In the genomic region with DNA sequence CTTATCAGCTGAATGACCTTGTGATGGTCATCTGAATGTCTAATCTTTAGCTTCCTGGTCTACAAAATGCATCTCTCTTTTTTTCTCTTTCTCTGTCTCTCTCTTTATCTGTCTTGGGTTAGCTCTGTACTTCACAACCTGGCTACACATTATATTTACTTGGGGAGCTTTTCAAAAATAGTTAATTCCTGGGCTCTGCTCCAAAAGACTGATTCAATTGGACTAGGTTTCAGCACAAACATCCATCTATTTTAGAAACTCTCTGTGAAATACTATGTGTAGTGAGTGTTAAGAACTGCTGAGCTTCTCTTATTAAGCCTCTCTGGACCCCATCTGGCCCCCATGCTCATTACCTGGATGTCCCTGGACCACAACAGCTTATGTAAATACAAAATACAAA, we compare ENCODE assay signal across 1 cellular context.
TF ChIP-seq lines count a peak whose summit lies in the region.

No MANE protein-coding gene starts in this region.

TF ChIP-seq in A549, 52 proteins besides CTCF, POLR2A, EP300 and RAD21 (continued from another document):
- TF ChIP-seq, protein P1, sequence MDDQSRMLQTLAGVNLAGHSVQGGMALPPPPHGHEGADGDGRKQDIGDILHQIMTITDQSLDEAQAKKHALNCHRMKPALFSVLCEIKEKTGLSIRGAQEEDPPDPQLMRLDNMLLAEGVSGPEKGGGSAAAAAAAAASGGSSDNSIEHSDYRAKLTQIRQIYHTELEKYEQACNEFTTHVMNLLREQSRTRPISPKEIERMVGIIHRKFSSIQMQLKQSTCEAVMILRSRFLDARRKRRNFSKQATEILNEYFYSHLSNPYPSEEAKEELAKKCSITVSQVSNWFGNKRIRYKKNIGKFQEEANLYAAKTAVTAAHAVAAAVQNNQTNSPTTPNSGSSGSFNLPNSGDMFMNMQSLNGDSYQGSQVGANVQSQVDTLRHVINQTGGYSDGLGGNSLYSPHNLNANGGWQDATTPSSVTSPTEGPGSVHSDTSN (IDR thresholded peaks at IDR 0.05) = no peak
- TF ChIP-seq MAZ (IDR thresholded peaks at IDR 0.05; ENCODE audit: borderline replicate concordance, low read depth, low read length) (no peak), RFX5 (IDR thresholded peaks at IDR 0.05) (no peak), MYC (IDR thresholded peaks at IDR 0.05; ENCODE audit: borderline replicate concordance, low read length) (no peak)
